In the genomic region with DNA sequence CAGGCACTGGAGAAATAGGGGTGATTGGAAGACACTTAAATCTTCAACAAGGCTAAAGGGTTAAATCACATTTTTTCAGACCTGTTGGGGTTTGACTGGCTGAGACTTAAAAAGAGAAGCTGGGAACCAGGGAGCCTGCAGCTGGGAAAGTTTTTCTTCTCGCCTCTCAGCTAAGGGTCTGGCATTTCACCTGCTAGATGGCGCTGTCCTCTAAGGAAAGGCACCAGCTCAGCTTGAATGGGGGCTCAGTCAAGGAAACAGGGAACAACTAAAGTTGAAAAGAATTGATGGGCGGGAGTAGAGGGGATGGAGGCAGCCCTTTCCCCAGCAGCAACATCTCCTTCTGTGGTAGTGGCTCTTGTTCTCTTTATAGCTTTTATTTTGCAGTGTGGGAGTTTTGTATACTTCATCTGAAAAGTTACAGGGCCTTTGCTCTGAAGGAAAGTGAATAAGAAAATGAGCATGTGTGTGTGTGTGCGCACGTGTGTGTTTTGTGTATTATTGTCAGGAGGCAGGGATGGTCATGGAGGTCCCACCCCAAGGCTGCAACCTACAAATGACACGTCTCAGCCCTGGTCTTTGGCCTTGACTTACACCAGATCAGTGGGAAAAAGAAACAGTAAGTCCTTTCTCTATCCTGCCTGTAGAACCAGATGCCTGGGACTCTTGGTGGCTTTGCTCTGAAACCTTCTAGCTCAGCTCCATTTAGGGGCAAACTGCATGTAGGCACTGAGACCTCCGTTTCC, we compare ENCODE assay signal across 8 cellular contexts.
DNase-seq lines count a peak whose midpoint lies in the region; ATAC-seq and TF ChIP-seq lines count a peak whose summit lies in the region.

No MANE protein-coding gene starts in this region.

- peak overlapping the region; percentile 33 for H3K27ac Mint-ChIP-seq in type B pancreatic cell

- H3K4me2 ChIP-seq in OCI-LY7 (ENCODE audit: low read length) = peak overlapping the region; percentile 44

- H3K9me3 Mint-ChIP-seq in type B pancreatic cell = no peaks in the 10 kb centered on the region

- DNase-seq in GM04504 (ENCODE audit: low read depth) (peak; percentile 56), OCI-LY7 (ENCODE audit: low spot score) (peak; percentile 90), activated T-helper 1 cell treated with Interleukin-2 at 50 U/mL for 16 hours (ENCODE audit: low read depth) (peak; percentile 1), foreskin melanocyte (peak; percentile 46), nucleus accumbens (lab: John Stamatoyannopoulos, UW) (peak in 47 of 56 donors; percentile 3 to 79 (median 33)), type B pancreatic cell (ENCODE audit: extremely low spot score, unreplicated experiment) (peak; percentile 76)

- TF ChIP-seq CTCF in OCI-LY7 (conservative IDR thresholded peaks at IDR 0.05; ENCODE audit: low read length) (peak; percentile 95), type B pancreatic cell (conservative IDR thresholded peaks at IDR 0.05) (peak; percentile 87)

- H4K20me1 ChIP-seq in OCI-LY7 (ENCODE audit: insufficient read depth, low read length) = no peaks in the 10 kb centered on the region

- H2AFZ ChIP-seq in OCI-LY7 (ENCODE audit: low read length) = peak overlapping the region; percentile 45; the same call in 1 of the 2 replicates

- ATAC-seq in HG03460 (IDR thresholded peaks at IDR 0.05; ENCODE audit: unreplicated experiment) (peak; percentile 56), HG02884 (IDR thresholded peaks at IDR 0.05; ENCODE audit: unreplicated experiment) (no peak)

- intact Hi-C loops in OCI-LY7 (cut with micrococcal nuclease; ENCODE audit: unreplicated experiment) = loop anchor here (1.0 to 5.0 kb wide), 14 partner anchors 19 to 958 kb away; no protein-coding TSS in a partner anchor

- no TSS peak for BruUV-seq in OCI-LY7 (replicated peaks; lab: Mats Ljungman, UMichigan)

- no peaks in the 10 kb centered on the region for H3K79me2 ChIP-seq in OCI-LY7 (ENCODE audit: insufficient read depth, low read depth, low read length)

- H3K4me3 ChIP-seq in OCI-LY7 (ENCODE audit: low read depth, low read length, poor library complexity, severe bottlenecking) = no peak overlapping the region

- CTCF ChIA-PET in OCI-LY7 (lab: Charles Lee; ENCODE audit: unreplicated experiment) = interaction anchor here (0.6 to 2.4 kb wide), 5 partner anchors 100 to 637 kb away, joined by 3 to 9 read pairs (median 7); no protein-coding TSS in a partner anchor

- peaks cover 24% of the 10 kb centered on the region for H3K27me3 Mint-ChIP-seq in type B pancreatic cell

- peak overlapping the region; percentile 31 for H3K27ac ChIP-seq in OCI-LY7 (ENCODE audit: low read depth, low read length, poor library complexity, severe bottlenecking)

- H3K36me3 ChIP-seq in OCI-LY7 (ENCODE audit: insufficient read depth, low read length) = no peaks in the 10 kb centered on the region

- peak overlapping the region; percentile 46 for H3K4me3 Mint-ChIP-seq in type B pancreatic cell

- no peaks in the 10 kb centered on the region for H3K36me3 Mint-ChIP-seq in type B pancreatic cell

- H3K4me1 ChIP-seq in OCI-LY7 (ENCODE audit: insufficient read depth, low read length, poor library complexity, severe bottlenecking) = peaks cover 49% of the 10 kb centered on the region

- no peaks in the 10 kb centered on the region for H3K9me2 ChIP-seq in OCI-LY7 (ENCODE audit: insufficient read depth, low read length)

- POLR2A ChIA-PET in OCI-LY7 (lab: Charles Lee) = interaction anchor here (0.6 to 1.9 kb wide), 18 partner anchors 18 to 957 kb away, joined by 3 to 8 read pairs (median 4); no protein-coding TSS in a partner anchor

- no peaks in the 10 kb centered on the region for H3K9me3 ChIP-seq in OCI-LY7 (ENCODE audit: low read length)

- peaks cover 32% of the 10 kb centered on the region for H3K4me1 Mint-ChIP-seq in type B pancreatic cell (ENCODE audit: unreplicated experiment)

Comparison
In these comparisons a context has a peak if more than half of its experiments do, and no peak if none do; other contexts are left out.
1. DNase-seq: peak in every context shown above with its lines; median percentile 90 in OCI-LY7; 76 in type B pancreatic cell; 56 in GM04504; 46 in foreskin melanocyte; 33 in nucleus accumbens; 1 in activated T-helper 1 cell treated with Interleukin-2 at 50 U/mL for 16 hours.